ENCODE assay signal across 8 cellular contexts in genomic region chr17:42519546-42520444, GRCh38. TPM values are rescaled to one million over a fixed set of nuclear protein-coding genes. Genes with fewer than 3 reads are reported as not detected.
DNase-seq lines count a peak whose midpoint lies in the region; ATAC-seq, FAIRE-seq and TF ChIP-seq lines count a peak whose summit lies in the region.

No MANE protein-coding gene starts in this region.

- H3K4me1 ChIP-seq in HUES6 (ENCODE audit: control insufficient read depth, insufficient read depth, low read length) = peaks cover 32% of the 10 kb centered on the region
- peaks cover 6 to 28% of the 10 kb centered on the region in 2 donors for H3K4me1 ChIP-seq in small intestine (ENCODE audit: control insufficient read depth in 2 of 2, insufficient read depth in 1 of 2, low read depth in 1 of 2, low read length in 1 of 2)

- no peaks in the 10 kb centered on the region for H3K27me3 Mint-ChIP-seq in activated T-cell treated with anti-CD3 and anti-CD28 coated beads, Interleukin-2, amount 50 U/mL, for 4 hours (ENCODE audit: low read depth)

- H3K4me3 Mint-ChIP-seq in activated T-cell treated with anti-CD3 and anti-CD28 coated beads, Interleukin-2, amount 50 U/mL, for 4 hours = no peak overlapping the region

- no peaks in the 10 kb centered on the region for H3K27me3 ChIP-seq in HUES6 (ENCODE audit: control insufficient read depth, insufficient read depth, low read length)
- no peaks in the 10 kb centered on the region for H3K27me3 ChIP-seq in small intestine (ENCODE audit: control insufficient read depth in 2 of 2, insufficient read depth in 2 of 2, low read length in 2 of 2)

- WGBS in small intestine, 3 donors = 26 to 35% (median 27%) methylated on average over 12 of the region's 12 CpGs

- H3K9ac ChIP-seq in HUES6 (ENCODE audit: low read length) = peak overlapping the region; percentile 76

- H3K36me3 Mint-ChIP-seq in activated T-cell treated with anti-CD3 and anti-CD28 coated beads, Interleukin-2, amount 50 U/mL, for 4 hours (ENCODE audit: insufficient read depth) = peaks cover 14% of the 10 kb centered on the region

- ATAC-seq in HG03025 (IDR thresholded peaks at IDR 0.05; ENCODE audit: low FRiP score, unreplicated experiment) = no peak
- no peak for ATAC-seq in activated T-cell treated with anti-CD3 and anti-CD28 coated beads, Interleukin-2, amount 50 U/mL, for 4 hours

- H3K27ac ChIP-seq in HUES6 (ENCODE audit: low read depth, low read length) = peak overlapping the region; percentile 66; the same call in 1 of the 2 replicates
- peak overlapping the region; percentile 64 to 97 for H3K27ac ChIP-seq in small intestine (ENCODE audit: low read depth in 1 of 2, low read length in 1 of 2)

- no peak for TF ChIP-seq CTCF in cardiac fibroblast (IDR thresholded peaks at IDR 0.05; ENCODE audit: low read depth, low read length)

- H3K36me3 ChIP-seq in HUES6 (ENCODE audit: control insufficient read depth, insufficient read depth, low read length) (peaks cover 20% of the 10 kb centered on the region), small intestine (ENCODE audit: control insufficient read depth in 2 of 2, insufficient read depth in 2 of 2, low read length in 2 of 2) (peaks cover 7 to 8% of the 10 kb centered on the region in 2 donors)

- H3K9me3 ChIP-seq in HUES6 (ENCODE audit: control insufficient read depth, insufficient read depth, low read depth, low read length) (no peaks in the 10 kb centered on the region), small intestine (ENCODE audit: control insufficient read depth, low read depth) (no peaks in the 10 kb centered on the region)

- H3K4me3 ChIP-seq in HUES6 (ENCODE audit: low read depth, low read length) (peak overlapping the region; percentile 6; the same call in 1 of the 2 replicates), cardiac fibroblast (replicated peaks in 1 of 2; ENCODE audit: low read depth in 2 of 2, low read length in 2 of 2) (no peak overlapping the region), small intestine (ENCODE audit: low read depth in 1 of 2, low read length in 2 of 2) (no peak overlapping the region)

- no peaks in the 10 kb centered on the region for H3K9me3 Mint-ChIP-seq in activated T-cell treated with anti-CD3 and anti-CD28 coated beads, Interleukin-2, amount 50 U/mL, for 4 hours

- FAIRE-seq in small intestine (lab: Jason Lieb, UNC) = no peak

- peaks cover 4% of the 10 kb centered on the region for H3K4me1 Mint-ChIP-seq in activated T-cell treated with anti-CD3 and anti-CD28 coated beads, Interleukin-2, amount 50 U/mL, for 4 hours (ENCODE audit: low read depth)

- DNase-seq in cardiac fibroblast (ENCODE audit: low read depth in 2 of 2) (peak; percentile 99), iris pigment epithelial cell (ENCODE audit: low read depth) (peak; percentile 99), small intestine (peak; percentile 45), NCI-H2196 treated with DMSO at 0.1 percent for 48 hours (lab: John Stamatoyannopoulos, UW; ENCODE audit: unreplicated experiment) (no peak)
- no peak for DNase-seq in activated T-cell treated with anti-CD3 and anti-CD28 coated beads, Interleukin-2, amount 50 U/mL, for 4 hours
- DNase-seq in activated CD4-positive, alpha-beta T cell treated with anti-CD3 and anti-CD28 coated beads, Interleukin-2, amount 50 U/mL, for 48 hours = no peak

RNA-seq across cellular contexts. Expression of gene NAGLU, which starts 16.2 kb away (rescaled TPM):
- polyA plus RNA-seq in small intestine = 10 to 100 TPM; 25.3 to 36.2 (median 29.1) TPM
- 10 to 100 TPM; 11.6 to 12.9 (median 12.0) TPM for total RNA-seq in activated T-cell treated with anti-CD3 and anti-CD28 coated beads, Interleukin-2, amount 50 U/mL, for 4 hours

RNA-seq across cellular contexts. Expression of gene HSD17B1, which starts 32.9 kb away (rescaled TPM):
- 1 to 10 TPM; 2.0 to 2.7 (median 2.4) TPM for polyA plus RNA-seq in small intestine
- total RNA-seq in activated T-cell treated with anti-CD3 and anti-CD28 coated beads, Interleukin-2, amount 50 U/mL, for 4 hours = under 1 TPM; 0.10 to 0.53 (median 0.33) TPM

RNA-seq across cellular contexts. Expression of gene COASY, which starts 42.2 kb away (rescaled TPM):
- polyA plus RNA-seq in small intestine = 100 to 1,000 TPM in 2 of 3 donors, 10 to 100 TPM in 1; 93.7 to 153 (median 109) TPM
- total RNA-seq in activated T-cell treated with anti-CD3 and anti-CD28 coated beads, Interleukin-2, amount 50 U/mL, for 4 hours = 100 to 1,000 TPM in 2 of 3 donors, 10 to 100 TPM in 1; 98.8 to 110 (median 105) TPM

RNA-seq across cellular contexts. Expression of gene MLX, which starts 47.1 kb away (rescaled TPM):
- 100 to 1,000 TPM in 2 of 3 donors, 10 to 100 TPM in 1; 58.1 to 144 (median 121) TPM for polyA plus RNA-seq in small intestine
- total RNA-seq in activated T-cell treated with anti-CD3 and anti-CD28 coated beads, Interleukin-2, amount 50 U/mL, for 4 hours = 10 to 100 TPM; 69.3 to 90.1 (median 77.7) TPM

RNA-seq across cellular contexts. Expression of gene PSMC3IP, which starts 57.7 kb away (rescaled TPM):
- polyA plus RNA-seq in small intestine = 1 to 10 TPM in 2 of 3 donors, under 1 TPM in 1; 0.89 to 5.1 (median 1.9) TPM
- total RNA-seq in activated T-cell treated with anti-CD3 and anti-CD28 coated beads, Interleukin-2, amount 50 U/mL, for 4 hours = 10 to 100 TPM; 23.5 to 31.0 (median 26.9) TPM

Comparison
In these comparisons a context has a peak if more than half of its experiments do, and no peak if none do; other contexts are left out.
1. DNase-seq: peak in cardiac fibroblast (2 of 2), iris pigment epithelial cell (single experiment) and small intestine (single experiment); none in NCI-H2196 treated with DMSO at 0.1 percent for 48 hours (single experiment), activated T-cell treated with anti-CD3 and anti-CD28 coated beads, Interleukin-2, amount 50 U/mL, for 4 hours (single experiment) and activated CD4-positive, alpha-beta T cell treated with anti-CD3 and anti-CD28 coated beads, Interleukin-2, amount 50 U/mL, for 48 hours (0 of 2).